In the genomic region with DNA sequence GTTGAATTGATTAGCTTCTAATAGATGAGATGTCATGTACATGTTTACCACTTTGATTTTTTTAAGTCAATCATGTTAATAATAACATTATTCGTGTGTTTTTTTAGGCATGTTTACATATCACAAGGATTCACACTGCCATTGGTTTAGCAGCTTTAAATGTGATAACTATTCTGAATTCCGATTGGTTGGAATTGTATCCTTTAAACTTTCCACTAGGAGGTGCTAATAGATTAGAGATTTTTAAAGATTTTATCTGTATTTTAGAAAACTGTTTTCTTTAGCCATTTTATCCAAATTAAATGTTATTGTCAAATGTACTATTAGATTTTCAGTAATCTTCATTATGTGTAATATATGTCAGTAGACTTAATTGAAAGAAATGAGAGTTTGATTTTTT, we compare ENCODE assay signal across 9 cellular contexts.
A peak's percentile ranks its signal among the peaks of the same experiment; 100 is the strongest.
DNase-seq lines count a peak whose midpoint lies in the region; ATAC-seq, FAIRE-seq and TF ChIP-seq lines count a peak whose summit lies in the region.
"Had no signal": no experiment of that assay in that cellular context is flagged by ENCODE, and none has a peak within 500 bp of the region (broad histone marks: within the 10 kb centered on the region; RNA-seq: fewer than 3 reads in every experiment).

No MANE protein-coding gene starts in this region.

- H3K4me3 ChIP-seq in A549 (no peak overlapping the region), keratinocyte (ENCODE audit: control insufficient read depth in 2 of 3, extremely low read depth in 1 of 3, insufficient read depth in 2 of 3, low read depth in 1 of 3, low read length in 3 of 3) (no peak overlapping the region)
- H3K4me3 ChIP-seq: lung had no signal

- H3K27ac ChIP-seq in A549 (no peak overlapping the region), keratinocyte (ENCODE audit: control insufficient read depth, insufficient read depth, low read length) (no peak overlapping the region)

- DNase-seq in A549 (ENCODE audit: low read depth in 1 of 2, low spot score in 1 of 2) (peak; percentile 15 to 61), HS-5 (ENCODE audit: low read depth) (peak; percentile 19), amniotic epithelial cell (ENCODE audit: low read depth) (peak; percentile 62), keratinocyte (ENCODE audit: low read depth, low spot score) (no peak), NCI-H526 treated with DMSO at 0.1 percent for 48 hours (lab: John Stamatoyannopoulos, UW) (no peak)

- CTCF ChIA-PET in A549 (lab: Yijun Ruan, JAX), result interaction anchor here (0.6 to 6.1 kb wide), 19 partner anchors 10 to 582 kb away, joined by 3 to 116 read pairs (median 4); a partner anchor contains a TSS

- FAIRE-seq in A549 (lab: Jason Lieb, UNC) (no peak), keratinocyte (lab: Jason Lieb, UNC) (no peak)

- TF ChIP-seq EP300 in A549 (IDR thresholded peaks at IDR 0.05), result no peak

- H3K9ac ChIP-seq in keratinocyte (ENCODE audit: control insufficient read depth, extremely low read depth, insufficient read depth, low read length), result no peak overlapping the region

- H3K79me2 ChIP-seq in keratinocyte (ENCODE audit: control insufficient read depth, insufficient read depth, low read length), result no peaks in the 10 kb centered on the region

- dilution Hi-C loops in keratinocyte (cut with MboI; ENCODE audit: extremely low pct_ligation_motif_present, low sequenced_read_pairs), result no loop called here

- H3K36me3 ChIP-seq in keratinocyte (ENCODE audit: control insufficient read depth in 2 of 2, extremely low read depth in 1 of 2, insufficient read depth in 2 of 2, low read length in 2 of 2), result no peaks in the 10 kb centered on the region

- no peak for TF ChIP-seq POLR2A in A549 (IDR thresholded peaks at IDR 0.05; ENCODE audit: low read length)

- POLR2A ChIA-PET in A549 (lab: Yijun Ruan, JAX), result interaction anchor here (1.2 kb wide), 1 partner anchor 142 kb away, joined by 3 read pairs; no protein-coding TSS in a partner anchor

- no peaks in the 10 kb centered on the region for H3K27me3 ChIP-seq in keratinocyte (ENCODE audit: control insufficient read depth, extremely low read depth, insufficient read depth, low read length)

- WGBS in A549 (ENCODE audit: missing lambda C conversion rate), result 30% methylated on average over 2 of the region's 2 CpGs

- no peaks in the 10 kb centered on the region for H3K9me1 ChIP-seq in keratinocyte (ENCODE audit: control insufficient read depth, extremely low read depth, insufficient read depth, low read length)

- no peaks in the 10 kb centered on the region for H3K9me3 ChIP-seq in A549
- H3K9me3 ChIP-seq in keratinocyte (ENCODE audit: control insufficient read depth, low read depth, low read length), result no peaks in the 10 kb centered on the region

- TF ChIP-seq RAD21 in A549 (conservative IDR thresholded peaks at IDR 0.05 in 1 of 2, IDR thresholded peaks at IDR 0.05 in 1 of 2), result peak; percentile 67 to 88

- no peaks in the 10 kb centered on the region for H4K20me1 ChIP-seq in keratinocyte (ENCODE audit: control insufficient read depth, extremely low read depth, insufficient read depth, low read length)

- ATAC-seq in A549, result peak in 1 of 2 experiments; percentile 55; a peak in 1 of 6 replicates
- ATAC-seq in HG03565 (IDR thresholded peaks at IDR 0.05; ENCODE audit: unreplicated experiment), result no peak
- ATAC-seq in GM21381 (IDR thresholded peaks at IDR 0.05; ENCODE audit: unreplicated experiment), result no peak
- ATAC-seq in GM19455 (IDR thresholded peaks at IDR 0.05; ENCODE audit: unreplicated experiment), result no peak

- H3K4me1 ChIP-seq in A549 (peaks cover 6% of the 10 kb centered on the region; the same call in 2 of the 3 replicates), keratinocyte (ENCODE audit: control insufficient read depth, extremely low read depth, insufficient read depth, low read length) (no peaks in the 10 kb centered on the region)

- H3K4me2 ChIP-seq in A549 (no peak overlapping the region), keratinocyte (ENCODE audit: control insufficient read depth, extremely low read depth, insufficient read depth, low read depth, low read length) (no peak overlapping the region)

- no peak overlapping the region for H2AFZ ChIP-seq in keratinocyte (ENCODE audit: control insufficient read depth, low read length)

- TF ChIP-seq CTCF in A549 (IDR thresholded peaks at IDR 0.05), result peak; percentile 64
- TF ChIP-seq CTCF in keratinocyte (optimal IDR thresholded peaks at IDR 0.05 in 1 of 3, IDR thresholded peaks at IDR 0.05 in 1 of 3, conservative IDR thresholded peaks at IDR 0.05 in 1 of 3; ENCODE audit: extremely low read depth in 1 of 3, insufficient read depth in 2 of 3, low read length in 3 of 3), result peak in 2 of 3 experiments; percentile 13 to 30

TF ChIP-seq in A549, 52 proteins besides CTCF, POLR2A, EP300 and RAD21:
- TF ChIP-seq GATA3 (IDR thresholded peaks at IDR 0.05; ENCODE audit: borderline replicate concordance), result peak; percentile 25; the same call in 1 of the 2 replicates
- TF ChIP-seq, protein P1, sequence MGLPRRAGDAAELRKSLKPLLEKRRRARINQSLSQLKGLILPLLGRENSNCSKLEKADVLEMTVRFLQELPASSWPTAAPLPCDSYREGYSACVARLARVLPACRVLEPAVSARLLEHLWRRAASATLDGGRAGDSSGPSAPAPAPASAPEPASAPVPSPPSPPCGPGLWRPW (IDR thresholded peaks at IDR 0.05), result no peak
- no peak for TF ChIP-seq MAZ (IDR thresholded peaks at IDR 0.05; ENCODE audit: borderline replicate concordance, low read depth, low read length)
- no peak for TF ChIP-seq MAFK (IDR thresholded peaks at IDR 0.05; ENCODE audit: partially characterized antibody)
- TF ChIP-seq, protein P2, sequence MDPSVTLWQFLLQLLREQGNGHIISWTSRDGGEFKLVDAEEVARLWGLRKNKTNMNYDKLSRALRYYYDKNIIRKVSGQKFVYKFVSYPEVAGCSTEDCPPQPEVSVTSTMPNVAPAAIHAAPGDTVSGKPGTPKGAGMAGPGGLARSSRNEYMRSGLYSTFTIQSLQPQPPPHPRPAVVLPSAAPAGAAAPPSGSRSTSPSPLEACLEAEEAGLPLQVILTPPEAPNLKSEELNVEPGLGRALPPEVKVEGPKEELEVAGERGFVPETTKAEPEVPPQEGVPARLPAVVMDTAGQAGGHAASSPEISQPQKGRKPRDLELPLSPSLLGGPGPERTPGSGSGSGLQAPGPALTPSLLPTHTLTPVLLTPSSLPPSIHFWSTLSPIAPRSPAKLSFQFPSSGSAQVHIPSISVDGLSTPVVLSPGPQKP (IDR thresholded peaks at IDR 0.05; ENCODE audit: low read depth, low read length), result no peak
- TF ChIP-seq SREBF2 (IDR thresholded peaks at IDR 0.05), result no peak
- TF ChIP-seq SMC3 (IDR thresholded peaks at IDR 0.05), result peak; percentile 88
- TF ChIP-seq HEYL (CRISPR knock-in tag; IDR thresholded peaks at IDR 0.05), result no peak

Comparison
In these comparisons a context has a peak if more than half of its experiments do, and no peak if none do; other contexts are left out.
1. DNase-seq: peak in A549 (2 of 2), HS-5 (single experiment) and amniotic epithelial cell (single experiment); none in keratinocyte (single experiment) and NCI-H526 treated with DMSO at 0.1 percent for 48 hours (single experiment).